9 cellular contexts compared by ENCODE assay signal in the genomic region with DNA sequence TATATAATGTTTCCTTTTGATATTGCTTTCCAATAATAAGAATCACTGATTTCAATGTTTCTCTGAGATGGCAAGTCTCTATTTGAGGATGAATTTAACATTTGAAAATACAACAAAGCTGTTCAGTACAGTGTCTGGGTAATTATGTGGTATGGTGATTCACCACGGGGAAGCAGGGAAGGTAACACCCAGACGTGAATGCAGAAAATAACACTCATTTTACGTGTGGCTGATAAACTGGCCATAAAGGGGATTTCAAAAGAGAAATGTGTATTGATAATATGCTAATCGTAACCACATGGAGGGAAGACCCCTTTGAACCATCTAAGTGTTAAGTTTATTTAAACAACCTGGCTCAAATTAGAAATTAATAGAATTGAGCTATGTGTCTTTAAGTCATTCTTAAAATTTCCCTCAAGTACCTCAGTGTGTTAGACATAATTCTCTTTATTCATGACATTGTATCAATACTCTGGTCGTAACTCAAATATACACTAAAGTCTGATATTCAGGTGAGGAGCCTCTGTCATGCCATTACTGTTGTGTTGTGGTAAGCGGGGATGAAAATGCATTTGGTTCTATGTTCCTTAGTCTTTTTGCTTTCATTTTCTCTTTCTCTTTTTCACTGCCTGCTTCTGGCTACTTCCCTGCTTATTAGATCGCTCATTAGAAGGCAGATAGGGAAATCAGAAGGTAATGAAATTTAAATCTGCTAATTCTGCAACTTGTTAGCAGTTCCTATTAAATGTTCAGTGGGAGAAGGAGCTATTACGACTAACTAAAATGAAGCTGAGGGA.
DNase-seq lines count a peak whose midpoint lies in the region; ATAC-seq and TF ChIP-seq lines count a peak whose summit lies in the region.
"Had no signal": no experiment of that assay in that cellular context is flagged by ENCODE, and none has a peak within 500 bp of the region (broad histone marks: within the 10 kb centered on the region; RNA-seq: fewer than 3 reads in every experiment).

No MANE protein-coding gene starts in this region.

- no peak overlapping the region for H3K27ac ChIP-seq in ascending aorta
- H3K27ac ChIP-seq in colonic mucosa: no peak overlapping the region

- H3K4me1 ChIP-seq in ascending aorta: no peaks in the 10 kb centered on the region
- H3K4me1 ChIP-seq in colonic mucosa: no peaks in the 10 kb centered on the region

- H3K9ac ChIP-seq in colonic mucosa (ENCODE audit: low read depth in 2 of 2, low read length in 2 of 2): no peak overlapping the region

- DNase-seq in ascending aorta (ENCODE audit: low spot score in 2 of 2) (no peak), renal cortical epithelial cell (ENCODE audit: low read depth) (peak; percentile 77), D341Med (ENCODE audit: low spot score) (no peak), colonic mucosa (no peak), iPS-NIHi7 (ENCODE audit: extremely low spot score) (no peak), superior temporal gyrus (ENCODE audit: extremely low spot score) (no peak)

- H3K36me3 ChIP-seq in ascending aorta (no peaks in the 10 kb centered on the region), colonic mucosa (no peaks in the 10 kb centered on the region)

- ATAC-seq in GM19035 (IDR thresholded peaks at IDR 0.05; ENCODE audit: unreplicated experiment): peak; percentile 76
- ATAC-seq in HG02884 (IDR thresholded peaks at IDR 0.05; ENCODE audit: unreplicated experiment): peak; percentile 72
- ATAC-seq: HCT116 had no signal

- H3K4me3 ChIP-seq in ascending aorta: peak overlapping the region; percentile 21 to 37
- H3K4me3 ChIP-seq in colonic mucosa: no peak overlapping the region

- intact Hi-C loops in ascending aorta (cut with DNase I): no loop called here
- intact Hi-C loops in colonic mucosa (cut with DNase I): no loop called here

- TF ChIP-seq CTCF in ascending aorta (IDR thresholded peaks at IDR 0.05) (no peak), colonic mucosa (IDR thresholded peaks at IDR 0.05) (no peak)

- no peaks in the 10 kb centered on the region for H3K27me3 ChIP-seq in ascending aorta
- no peaks in the 10 kb centered on the region for H3K27me3 ChIP-seq in colonic mucosa

- H3K9me3 ChIP-seq in ascending aorta (no peaks in the 10 kb centered on the region), colonic mucosa (no peaks in the 10 kb centered on the region)
